1 cellular context compared by ENCODE assay signal in genomic region chr12:76688001-76688400, GRCh38.
TF ChIP-seq lines count a peak whose summit lies in the region.

No MANE protein-coding gene starts in this region.

TF ChIP-seq in HepG2, 621 proteins besides CTCF, POLR2A, EP300 and RAD21 (continued from another document):
- TF ChIP-seq ZNF609 (CRISPR knock-in tag; IDR thresholded peaks at IDR 0.05; ENCODE audit: borderline replicate concordance) (no peak), NPAS2 (CRISPR knock-in tag; IDR thresholded peaks at IDR 0.05; ENCODE audit: borderline replicate concordance) (no peak), ZSCAN21 (CRISPR knock-in tag; IDR thresholded peaks at IDR 0.05; ENCODE audit: borderline replicate concordance) (no peak), EHMT2 (IDR thresholded peaks at IDR 0.05; ENCODE audit: borderline replicate concordance, low read depth, low read length) (no peak), ZNF160 (CRISPR knock-in tag; IDR thresholded peaks at IDR 0.05) (no peak), ADNP (CRISPR knock-in tag; IDR thresholded peaks at IDR 0.05) (no peak), ZBTB43 (CRISPR knock-in tag; conservative IDR thresholded peaks at IDR 0.05) (no peak), ZC3H13 (CRISPR knock-in tag; IDR thresholded peaks at IDR 0.05) (no peak), AKNA (CRISPR knock-in tag; IDR thresholded peaks at IDR 0.05; ENCODE audit: borderline replicate concordance) (no peak)
